In the genomic region with DNA sequence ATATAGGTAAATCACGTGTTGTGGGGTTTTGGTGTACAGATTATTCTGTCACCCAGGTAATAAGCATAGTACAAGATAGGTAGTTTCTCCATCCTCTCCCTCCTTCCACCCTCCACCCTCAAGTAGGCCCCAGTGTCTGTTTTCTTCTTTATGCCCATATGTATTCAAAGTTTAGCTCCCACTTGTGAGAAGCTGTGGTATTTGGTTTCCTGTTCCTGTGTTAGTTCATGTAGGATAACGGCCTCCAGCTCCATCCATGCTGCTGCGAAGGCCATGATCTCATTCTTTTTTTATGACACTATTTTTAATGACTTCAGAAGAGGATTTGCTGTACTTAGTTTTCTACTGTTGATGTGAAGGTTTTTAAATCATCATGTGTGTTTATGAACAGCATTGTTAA, we compare ENCODE assay signal across 22 cellular contexts.
"Had no signal": no experiment of that assay in that cellular context is flagged by ENCODE, and none has a peak within 500 bp of the region (broad histone marks: within the 10 kb centered on the region; RNA-seq: fewer than 3 reads in every experiment).

No MANE protein-coding gene starts in this region.

- H3K4me1 ChIP-seq: body of pancreas, heart right ventricle, parathyroid adenoma, stomach, suprapubic skin, tibial nerve had no signal

- ATAC-seq: body of pancreas, heart right ventricle, left cardiac atrium, mucosa of descending colon, right cardiac atrium had no signal

- H3K27ac ChIP-seq: body of pancreas, cardiac muscle cell, heart right ventricle, parathyroid adenoma, stomach, suprapubic skin, tibial nerve had no signal

- H3K27ac Mint-ChIP-seq: activated naive CD4-positive, alpha-beta T cell treated with anti-CD3 and anti-CD28 coated beads, Interleukin-2, amount 50 U/mL, for 24 hours; memory B cell had no signal

- FAIRE-seq: urothelium cell line had no signal

- DNase-seq: activated CD4-positive, alpha-beta T cell treated with anti-CD3 and anti-CD28 coated beads for 4 hours; activated CD4-positive, alpha-beta T cell treated with anti-CD3 and anti-CD28 coated beads, Interleukin-2, amount 50 U/mL, for 48 hours; activated CD4-positive, CD25-positive, alpha-beta regulatory T cell; activated gamma-delta T cell treated with Interleukin-2 at 50 U/mL for 16 hours; anterior cingulate cortex; body of pancreas; cortex of kidney; heart right ventricle; islet precursor cell; left cardiac atrium; mucosa of descending colon; nephron progenitor cell; right cardiac atrium; stimulated activated CD4-positive, alpha-beta T cell treated with anti-CD3 and anti-CD28 coated beads, Interleukin-4, amount 100 ng/mL, for 4 hours; stomach had no signal

- H3K4me3 ChIP-seq: body of pancreas, cardiac muscle cell, heart right ventricle, mucosa of descending colon, stomach, suprapubic skin, tibial nerve had no signal

- H3K9ac ChIP-seq: parathyroid adenoma had no signal

- H3K27me3 Mint-ChIP-seq: activated naive CD4-positive, alpha-beta T cell treated with anti-CD3 and anti-CD28 coated beads, Interleukin-2, amount 50 U/mL, for 24 hours; memory B cell had no signal

- H3K4me1 Mint-ChIP-seq: memory B cell had no signal

- H3K36me3 ChIP-seq: cardiac muscle cell had no signal

- H3K9me3 Mint-ChIP-seq: activated naive CD4-positive, alpha-beta T cell treated with anti-CD3 and anti-CD28 coated beads, Interleukin-2, amount 50 U/mL, for 24 hours; memory B cell; nephron progenitor cell had no signal

- H3K27me3 ChIP-seq: body of pancreas, cardiac muscle cell, heart right ventricle, stomach, suprapubic skin, tibial nerve had no signal

- H3K9me3 ChIP-seq: body of pancreas, heart right ventricle, mucosa of descending colon, stomach, suprapubic skin, tibial nerve had no signal

- H3K4me3 Mint-ChIP-seq: activated naive CD4-positive, alpha-beta T cell treated with anti-CD3 and anti-CD28 coated beads, Interleukin-2, amount 50 U/mL, for 24 hours; memory B cell; nephron progenitor cell had no signal
